Comparison of ENCODE assay signal across 8 cellular contexts in the genomic region with DNA sequence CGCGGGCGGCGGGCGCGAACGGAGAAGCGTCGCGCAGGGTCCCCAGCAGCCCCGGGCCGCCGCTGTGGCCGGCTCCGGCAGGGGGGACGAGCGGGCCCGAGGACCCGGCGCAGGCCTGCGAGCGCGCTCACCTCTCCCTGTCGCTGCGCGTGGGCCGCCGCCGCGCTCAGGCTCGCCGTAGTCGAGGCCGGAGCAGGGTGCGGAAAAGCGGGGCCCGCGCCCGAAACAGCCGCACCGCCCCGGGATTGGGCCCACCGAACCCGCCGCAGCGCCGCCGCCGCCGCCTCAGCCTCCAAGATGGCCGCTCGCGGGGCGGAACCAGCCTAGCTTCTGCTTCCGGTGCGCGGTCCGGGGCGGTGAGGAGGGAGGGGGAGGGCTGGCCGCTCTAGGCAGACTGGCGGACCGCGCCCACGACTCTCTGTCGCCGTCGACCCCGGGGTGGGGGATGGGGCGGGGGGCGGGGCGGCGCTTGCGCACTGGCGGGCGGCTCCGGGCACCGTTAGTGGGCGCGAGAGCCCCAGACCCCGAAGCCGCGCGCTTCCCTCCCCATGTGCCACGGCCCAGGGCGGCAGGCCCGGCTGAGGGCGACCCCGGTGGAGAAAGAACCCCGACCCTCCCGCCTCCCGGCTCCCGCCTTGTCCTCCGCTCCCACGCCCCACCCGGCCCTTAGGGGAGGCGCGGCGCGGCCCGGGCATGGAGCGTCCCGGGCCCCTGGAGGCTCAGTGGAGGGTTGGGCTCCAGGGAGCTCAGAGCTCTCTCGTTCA. TPM values are rescaled to one million over a fixed set of nuclear protein-coding genes. Genes with fewer than 3 reads are reported as not detected.
DNase-seq lines count a peak whose midpoint lies in the region; ATAC-seq and TF ChIP-seq lines count a peak whose summit lies in the region.

A gene (minus strand): TSS at position 320 of the 764 bp plus-strand sequence. CDS start 5,862 bp downstream, outside the sequence.

- peak within 1 kb of the TSS; percentile 89 for H3K27ac Mint-ChIP-seq in progenitor cell of endocrine pancreas

- H3K4me3 ChIP-seq in GM06990 (replicated peaks; ENCODE audit: low read depth, low read length) = peak within 1 kb of the TSS; percentile 95
- H3K4me3 ChIP-seq in upper lobe of right lung = peak within 1 kb of the TSS; percentile 86

- TF ChIP-seq CTCF in GM06990 (IDR thresholded peaks at IDR 0.05; ENCODE audit: insufficient read depth, low read length, poor library complexity, severe bottlenecking) = peak; percentile 8
- no peak for TF ChIP-seq CTCF in progenitor cell of endocrine pancreas (IDR thresholded peaks at IDR 0.05; ENCODE audit: unreplicated experiment)
- TF ChIP-seq CTCF in upper lobe of right lung (IDR thresholded peaks at IDR 0.05) = no peak

- H3K4me1 Mint-ChIP-seq in progenitor cell of endocrine pancreas (ENCODE audit: low read depth) = peaks cover 24% of the 10 kb centered on the region

- peak; percentile 89 for DNase-seq in GM06990 (ENCODE audit: extremely low read depth, insufficient read length)
- peak; percentile 80 to 90 (median 89) for DNase-seq in NCI-H1417 (lab: John Stamatoyannopoulos, UW)
- DNase-seq in amniotic epithelial cell (ENCODE audit: low read depth) = peak; percentile 88
- DNase-seq in left cardiac atrium = peak; percentile 96
- DNase-seq in progenitor cell of endocrine pancreas (ENCODE audit: low spot score, unreplicated experiment) = peak; percentile 91
- DNase-seq in upper lobe of right lung = peak; percentile 98

- H3K36me3 Mint-ChIP-seq in progenitor cell of endocrine pancreas (ENCODE audit: insufficient read depth) = peaks cover 5% of the 10 kb centered on the region

- H3K36me3 ChIP-seq in GM06990 (ENCODE audit: control insufficient read depth, insufficient read depth, low read length) (no peaks in the 10 kb centered on the region), upper lobe of right lung (no peaks in the 10 kb centered on the region)

- peak within 1 kb of the TSS; percentile 91 for H3K4me3 Mint-ChIP-seq in progenitor cell of endocrine pancreas (ENCODE audit: low read depth)

- H3K9me3 ChIP-seq in upper lobe of right lung = no peaks in the 10 kb centered on the region

- intact Hi-C loops in T-helper 1 cell treated with Interleukin-12 subunit alpha and Interleukin-12 subunit beta and Interleukin-4 antibody, amounts not matched to agents 30 ng/mL and 1 ng/mL, for 36 hours (cut with micrococcal nuclease) = loop anchor here (1.0 to 5.0 kb wide), 7 partner anchors 35 to 261 kb away; a partner anchor contains a TSS
- intact Hi-C loops in left cardiac atrium (cut with DNase I) = no loop called here
- intact Hi-C loops in upper lobe of right lung (cut with DNase I) = no loop called here

- H3K27me3 Mint-ChIP-seq in progenitor cell of endocrine pancreas = no peaks in the 10 kb centered on the region

- peaks cover 37% of the 10 kb centered on the region for H3K4me1 ChIP-seq in upper lobe of right lung

- peak within 1 kb of the TSS; percentile 78 for H3K27ac ChIP-seq in upper lobe of right lung

- no peaks in the 10 kb centered on the region for H3K9me3 Mint-ChIP-seq in progenitor cell of endocrine pancreas (ENCODE audit: low read depth)

- peak; percentile 74 for ATAC-seq in HG02610 (IDR thresholded peaks at IDR 0.05; ENCODE audit: unreplicated experiment)
- ATAC-seq in left cardiac atrium = peak; percentile 97
- peak; percentile 97 for ATAC-seq in upper lobe of right lung

- no peaks in the 10 kb centered on the region for H3K27me3 ChIP-seq in GM06990 (replicated peaks; ENCODE audit: control insufficient read depth, insufficient read depth, low read length)
- H3K27me3 ChIP-seq in upper lobe of right lung = no peaks in the 10 kb centered on the region

RNA-seq across cellular contexts. Expression of the gene that starts here (rescaled TPM):
- total RNA-seq in T-helper 1 cell treated with Interleukin-12 subunit alpha and Interleukin-12 subunit beta and Interleukin-4 antibody, amounts not matched to agents 30 ng/mL and 1 ng/mL, for 36 hours = 85.1 and 87.7 TPM in 2 replicates
- total RNA-seq in left cardiac atrium (10 to 100 TPM; 35.9 to 41.5 TPM), progenitor cell of endocrine pancreas (67.0 and 73.6 TPM in 2 replicates), upper lobe of right lung (52.5 TPM)

Comparison
In these comparisons a context has a peak if more than half of its experiments do, and no peak if none do; other contexts are left out.
1. Peak in every context shown above with its lines: DNase-seq, ATAC-seq, H3K4me3 ChIP-seq and H3K27ac ChIP-seq.